In genomic region chr7:125061776-125062397, GRCh38 we compare ENCODE assay signal across 10 cellular contexts.
DNase-seq lines count a peak whose midpoint lies in the region; ATAC-seq lines count a peak whose summit lies in the region.
"Had no signal": no experiment of that assay in that cellular context is flagged by ENCODE, and none has a peak within 500 bp of the region (broad histone marks: within the 10 kb centered on the region; RNA-seq: fewer than 3 reads in every experiment).

No MANE protein-coding gene starts in this region.

- H3K27ac ChIP-seq in mesenchymal stem cell (ENCODE audit: low read length, poor library complexity, severe bottlenecking) = peak overlapping the region; percentile 85
- H3K27ac ChIP-seq: VCaP had no signal

- no peaks in the 10 kb centered on the region for H3K36me3 Mint-ChIP-seq in activated T-cell treated with anti-CD3 and anti-CD28 coated beads, Interleukin-2, amount 50 U/mL, for 72 hours (ENCODE audit: insufficient read depth in 2 of 2)
- no peaks in the 10 kb centered on the region for H3K36me3 Mint-ChIP-seq in naive thymus-derived CD8-positive, alpha-beta T cell

- DNase-seq in activated T-cell treated with anti-CD3 and anti-CD28 coated beads, Interleukin-2, amount 50 U/mL, for 72 hours = no peak
- DNase-seq in activated T-cell treated with anti-CD3 and anti-CD28 coated beads, Interleukin-2, amount 50 U/mL, for 1 hour = no peak
- DNase-seq in SK-N-DZ (ENCODE audit: low spot score) = peak; percentile 4
- peak; percentile 71 for DNase-seq in mesenchymal stem cell
- DNase-seq in 8988T = no peak
- DNase-seq in left lobe of liver (ENCODE audit: low spot score) = no peak
- DNase-seq in naive thymus-derived CD8-positive, alpha-beta T cell = no peak
- DNase-seq: DND-41 had no signal

- H3K4me3 Mint-ChIP-seq in activated T-cell treated with anti-CD3 and anti-CD28 coated beads, Interleukin-2, amount 50 U/mL, for 72 hours = no peak overlapping the region
- no peak overlapping the region for H3K4me3 Mint-ChIP-seq in naive thymus-derived CD8-positive, alpha-beta T cell

- H3K9me3 Mint-ChIP-seq in activated T-cell treated with anti-CD3 and anti-CD28 coated beads, Interleukin-2, amount 50 U/mL, for 72 hours = no peaks in the 10 kb centered on the region
- H3K9me3 Mint-ChIP-seq in naive thymus-derived CD8-positive, alpha-beta T cell = no peaks in the 10 kb centered on the region

- H2AFZ ChIP-seq in mesenchymal stem cell (ENCODE audit: low read depth, low read length) = no peak overlapping the region

- no peak overlapping the region for H3K14ac ChIP-seq in mesenchymal stem cell (ENCODE audit: low read length in 2 of 2)

- no peak overlapping the region for H3K4ac ChIP-seq in mesenchymal stem cell (ENCODE audit: low read depth in 1 of 2, low read length in 2 of 2)

- no peak overlapping the region for H3K4me3 ChIP-seq in mesenchymal stem cell (ENCODE audit: insufficient read depth in 1 of 2, low read depth in 1 of 2, low read length in 2 of 2)

- H3K27me3 ChIP-seq in mesenchymal stem cell (ENCODE audit: control insufficient read depth in 1 of 2, insufficient read depth in 1 of 2, low read length in 2 of 2) = no peaks in the 10 kb centered on the region

- no peak overlapping the region for H4K91ac ChIP-seq in mesenchymal stem cell (ENCODE audit: low read length)

- no peak overlapping the region for H2AK5ac ChIP-seq in mesenchymal stem cell (ENCODE audit: low read length, severe bottlenecking)

- no peak overlapping the region for H4K8ac ChIP-seq in mesenchymal stem cell (ENCODE audit: low read length)

- no peaks in the 10 kb centered on the region for H3K4me1 Mint-ChIP-seq in activated T-cell treated with anti-CD3 and anti-CD28 coated beads, Interleukin-2, amount 50 U/mL, for 72 hours (ENCODE audit: low read depth)
- no peaks in the 10 kb centered on the region for H3K4me1 Mint-ChIP-seq in naive thymus-derived CD8-positive, alpha-beta T cell

- no peak overlapping the region for H3K4me2 ChIP-seq in mesenchymal stem cell (ENCODE audit: low read length, poor library complexity, severe bottlenecking)

- H3K4me1 ChIP-seq in mesenchymal stem cell (ENCODE audit: control insufficient read depth, insufficient read depth, low read depth, low read length) = peaks cover 2% of the 10 kb centered on the region

- H2BK5ac ChIP-seq in mesenchymal stem cell (ENCODE audit: low read depth, low read length, poor library complexity, severe bottlenecking) = peak overlapping the region; percentile 57

- H3K23ac ChIP-seq in mesenchymal stem cell (ENCODE audit: low read length in 2 of 2) = no peak overlapping the region

- H3K18ac ChIP-seq in mesenchymal stem cell (ENCODE audit: low read depth in 1 of 2, low read length in 2 of 2) = peak overlapping the region in 1 of 2 experiments; percentile 70

- H2BK15ac ChIP-seq in mesenchymal stem cell (ENCODE audit: low read depth, poor library complexity, severe bottlenecking) = no peak overlapping the region

- H3K27ac Mint-ChIP-seq in activated T-cell treated with anti-CD3 and anti-CD28 coated beads, Interleukin-2, amount 50 U/mL, for 72 hours = no peak overlapping the region
- H3K27ac Mint-ChIP-seq in naive thymus-derived CD8-positive, alpha-beta T cell = no peak overlapping the region

- POLR2A ChIA-PET in naive thymus-derived CD8-positive, alpha-beta T cell (lab: Charles Lee) = no interaction called here

- H3K9me3 ChIP-seq in mesenchymal stem cell (ENCODE audit: control insufficient read depth, low read length) = no peaks in the 10 kb centered on the region

- no peaks in the 10 kb centered on the region for H3K79me1 ChIP-seq in mesenchymal stem cell (replicated peaks; ENCODE audit: low read length, poor library complexity, severe bottlenecking)

- H3K36me3 ChIP-seq in mesenchymal stem cell (ENCODE audit: control insufficient read depth in 1 of 2, insufficient read depth in 2 of 2, low read depth in 1 of 2, low read length in 2 of 2) = no peaks in the 10 kb centered on the region

- no peaks in the 10 kb centered on the region for H3K27me3 Mint-ChIP-seq in activated T-cell treated with anti-CD3 and anti-CD28 coated beads, Interleukin-2, amount 50 U/mL, for 72 hours (ENCODE audit: low read depth)
- H3K27me3 Mint-ChIP-seq in naive thymus-derived CD8-positive, alpha-beta T cell = peaks cover 0 to 5% (median 0%) of the 10 kb centered on the region in 5 donors

- H2BK12ac ChIP-seq in mesenchymal stem cell (ENCODE audit: low read length in 2 of 2) = peak overlapping the region; percentile 63 to 84

- H2BK120ac ChIP-seq in mesenchymal stem cell (ENCODE audit: low read depth, low read length) = no peak overlapping the region

- peak overlapping the region; percentile 60 for H3K9ac ChIP-seq in mesenchymal stem cell (ENCODE audit: low read length)

- 29% methylated on average over 2 of the region's 2 CpGs for WGBS in mesenchymal stem cell

- peak; percentile 43 to 58 for ATAC-seq in activated T-cell treated with anti-CD3 and anti-CD28 coated beads, Interleukin-2, amount 50 U/mL, for 72 hours (replicated peaks in 1 of 2)
- ATAC-seq in HG03108 (IDR thresholded peaks at IDR 0.05; ENCODE audit: unreplicated experiment) = peak; percentile 76
- no peak for ATAC-seq in left lobe of liver
- ATAC-seq in naive thymus-derived CD8-positive, alpha-beta T cell = no peak

Comparison
In these comparisons a context has a peak if more than half of its experiments do, and no peak if none do; other contexts are left out.
1. ATAC-seq: peak in activated T-cell treated with anti-CD3 and anti-CD28 coated beads, Interleukin-2, amount 50 U/mL, for 72 hours (2 of 2) and HG03108 (single experiment); none in left lobe of liver (single experiment) and naive thymus-derived CD8-positive, alpha-beta T cell (0 of 2).
2. DNase-seq: peak in SK-N-DZ (single experiment) and mesenchymal stem cell (single experiment); none in activated T-cell treated with anti-CD3 and anti-CD28 coated beads, Interleukin-2, amount 50 U/mL, for 72 hours (0 of 2), activated T-cell treated with anti-CD3 and anti-CD28 coated beads, Interleukin-2, amount 50 U/mL, for 1 hour (single experiment), 8988T (single experiment), left lobe of liver (single experiment) and naive thymus-derived CD8-positive, alpha-beta T cell (0 of 10).